ENCODE assay signal across 6 cellular contexts in the genomic region with DNA sequence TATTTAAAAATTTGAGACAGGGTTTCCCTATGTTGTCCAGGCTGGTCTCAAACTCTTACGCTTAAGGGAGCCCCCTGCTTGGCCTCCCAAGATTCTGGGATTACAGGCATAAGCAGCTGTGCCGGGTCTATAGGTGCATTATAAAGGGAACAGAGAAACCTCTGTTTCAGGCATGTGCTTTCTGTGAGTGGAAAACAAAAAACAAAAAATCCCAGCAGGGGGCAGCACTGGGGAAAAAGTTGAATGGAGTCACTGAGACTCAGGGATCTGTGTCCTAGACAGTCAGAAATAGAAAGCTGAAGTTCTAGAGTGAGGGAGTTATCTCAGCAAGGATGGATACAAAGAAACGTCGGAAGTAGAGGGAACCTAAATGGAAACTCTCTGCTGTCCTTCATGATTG. TPM values are rescaled to one million over a fixed set of nuclear protein-coding genes. Genes with fewer than 3 reads are reported as not detected.
"Had no signal": no experiment of that assay in that cellular context is flagged by ENCODE, and none has a peak within 500 bp of the region (broad histone marks: within the 10 kb centered on the region; RNA-seq: fewer than 3 reads in every experiment).

No MANE protein-coding gene starts in this region.

RNA-seq across cellular contexts. Expression of a gene that starts 50.6 kb away (rescaled TPM):
- total RNA-seq: GM23338, H1, H9, HFFc6, HT1080, IMR-90 had no signal
- polyA plus RNA-seq: GM23338, H1, IMR-90 had no signal

RNA-seq across cellular contexts. Expression of a gene that starts 54.8 kb away (rescaled TPM):
- total RNA-seq: GM23338, H1, H9, HFFc6, HT1080, IMR-90 had no signal
- polyA plus RNA-seq: GM23338, H1, IMR-90 had no signal

RNA-seq across cellular contexts. Expression of a gene that starts 58.4 kb away (rescaled TPM):
- total RNA-seq: GM23338, H1, H9, HFFc6, HT1080, IMR-90 had no signal
- polyA plus RNA-seq: GM23338, H1, IMR-90 had no signal
